In genomic region chr1:77948841-77949424, GRCh38 we compare ENCODE assay signal across 8 cellular contexts. TPM values are rescaled to one million over a fixed set of nuclear protein-coding genes. Genes with fewer than 3 reads are reported as not detected.
A peak's percentile ranks its signal among the peaks of the same experiment; 100 is the strongest.
DNase-seq lines count a peak whose midpoint lies in the region; ATAC-seq and TF ChIP-seq lines count a peak whose summit lies in the region.

No MANE protein-coding gene starts in this region.

- no peak overlapping the region for H2AFZ ChIP-seq in Loucy (ENCODE audit: low read length)

- POLR2A ChIA-PET in activated CD4-positive, alpha-beta T cell treated with anti-CD3 and anti-CD28 coated beads for 36 hours (lab: Charles Lee) = interaction anchor here (0.7 kb wide), 1 partner anchor 25 kb away, joined by 4 read pairs; no protein-coding TSS in a partner anchor

- WGBS in endodermal cell (ENCODE audit: insufficient coverage in 1 of 2, insufficient read length in 1 of 2), 2 experiments = 90% methylated on average over 2 of the region's 2 CpGs; no CpG with 5 or more reads in 1 of the 2 experiments

- peaks cover 64% of the 10 kb centered on the region for H3K36me3 Mint-ChIP-seq in activated CD4-positive, alpha-beta T cell treated with anti-CD3 and anti-CD28 coated beads for 36 hours (ENCODE audit: low read depth)
- peaks cover 64% of the 10 kb centered on the region for H3K36me3 Mint-ChIP-seq in endodermal cell (ENCODE audit: low read depth)

- no peaks in the 10 kb centered on the region for H3K9me3 Mint-ChIP-seq in activated CD4-positive, alpha-beta T cell treated with anti-CD3 and anti-CD28 coated beads for 36 hours (ENCODE audit: low read depth)
- no peaks in the 10 kb centered on the region for H3K9me3 Mint-ChIP-seq in endodermal cell

- peaks cover 36% of the 10 kb centered on the region for H3K4me1 Mint-ChIP-seq in activated CD4-positive, alpha-beta T cell treated with anti-CD3 and anti-CD28 coated beads for 36 hours
- H3K4me1 Mint-ChIP-seq in endodermal cell = no peaks in the 10 kb centered on the region

- peak overlapping the region; percentile 74 for H3K27ac Mint-ChIP-seq in activated CD4-positive, alpha-beta T cell treated with anti-CD3 and anti-CD28 coated beads for 36 hours
- H3K27ac Mint-ChIP-seq in endodermal cell = no peak overlapping the region

- no peaks in the 10 kb centered on the region for H3F3A ChIP-seq in Loucy (ENCODE audit: low read depth)

- no peak overlapping the region for H3K4me3 Mint-ChIP-seq in activated CD4-positive, alpha-beta T cell treated with anti-CD3 and anti-CD28 coated beads for 36 hours
- H3K4me3 Mint-ChIP-seq in endodermal cell = no peak overlapping the region

- peaks cover 6% of the 10 kb centered on the region; the same call in 1 of the 2 replicates for H3K79me2 ChIP-seq in Loucy (ENCODE audit: insufficient read depth, low read length)

- H3K36me3 ChIP-seq in Loucy (ENCODE audit: insufficient read depth, low read length) (peaks cover 96% of the 10 kb centered on the region), endodermal cell (ENCODE audit: control insufficient read depth, insufficient read depth, low read length) (peaks cover 95% of the 10 kb centered on the region)

- H3K9me3 ChIP-seq in Loucy (ENCODE audit: insufficient read depth, low read depth, low read length) = no peaks in the 10 kb centered on the region
- no peaks in the 10 kb centered on the region for H3K9me3 ChIP-seq in endodermal cell (ENCODE audit: control insufficient read depth, low read length)

- H4K20me1 ChIP-seq in Loucy (ENCODE audit: insufficient read depth, low read length, poor library complexity, severe bottlenecking) = peaks cover 52% of the 10 kb centered on the region

- H3K9ac ChIP-seq in Loucy (ENCODE audit: low read depth, low read length, poor library complexity, severe bottlenecking) (no peak overlapping the region), endodermal cell (ENCODE audit: extremely low read depth, low read length, poor library complexity, severe bottlenecking) (no peak overlapping the region)

- no peak overlapping the region for H3K4me3 ChIP-seq in Loucy (ENCODE audit: low read length, poor library complexity, severe bottlenecking)
- no peak overlapping the region for H3K4me3 ChIP-seq in endodermal cell (ENCODE audit: low read length)

- H3K4me1 ChIP-seq in Loucy (ENCODE audit: insufficient read depth, low read length, poor library complexity, severe bottlenecking) = peaks cover 10% of the 10 kb centered on the region
- H3K4me1 ChIP-seq in endodermal cell (ENCODE audit: control insufficient read depth, insufficient read depth, low read length) = no peaks in the 10 kb centered on the region

- intact Hi-C loops in activated CD4-positive, alpha-beta T cell treated with anti-CD3 and anti-CD28 coated beads for 36 hours (cut with DNase I, micrococcal nuclease) = loop anchor here in 1 of 2 experiments (2.0 kb wide), 1 partner anchor 18 kb away; no protein-coding TSS in a partner anchor

- H3K9me2 ChIP-seq in Loucy (replicated peaks; ENCODE audit: low read depth, low read length) = no peaks in the 10 kb centered on the region

- H3K27ac ChIP-seq in endodermal cell (ENCODE audit: low read depth, low read length) = no peak overlapping the region

- H3K4me2 ChIP-seq in Loucy (ENCODE audit: low read depth, low read length, poor library complexity, severe bottlenecking) = no peak overlapping the region

- CTCF ChIA-PET in activated CD4-positive, alpha-beta T cell treated with anti-CD3 and anti-CD28 coated beads for 36 hours (lab: Charles Lee) = no interaction called here

- no peak for ATAC-seq in activated CD4-positive, alpha-beta T cell treated with anti-CD3 and anti-CD28 coated beads for 36 hours

- H3K27me3 Mint-ChIP-seq in activated CD4-positive, alpha-beta T cell treated with anti-CD3 and anti-CD28 coated beads for 36 hours = no peaks in the 10 kb centered on the region
- H3K27me3 Mint-ChIP-seq in endodermal cell (ENCODE audit: insufficient read depth) = no peaks in the 10 kb centered on the region

- TF ChIP-seq CTCF in Loucy (conservative IDR thresholded peaks at IDR 0.05; ENCODE audit: low read length) (peak; percentile 23; the same call in 1 of the 2 replicates), endodermal cell (conservative IDR thresholded peaks at IDR 0.05) (peak; percentile 34)

- DNase-seq in activated CD4-positive, alpha-beta T cell treated with anti-CD3 and anti-CD28 coated beads for 36 hours = no peak
- no peak for DNase-seq in activated CD4-positive, alpha-beta T cell treated with anti-CD3 and anti-CD28 coated beads for 1 hour
- DNase-seq in endodermal cell = no peak
- peak; percentile 39 for DNase-seq in pulmonary artery endothelial cell (ENCODE audit: low read depth, low spot score)
- DNase-seq in nucleus accumbens (lab: John Stamatoyannopoulos, UW) = no peak
- DNase-seq in NOMO-1 (lab: John Stamatoyannopoulos, UW; ENCODE audit: unreplicated experiment in 2 of 2) = no peak
- no peak for DNase-seq in NCI-H345 treated with DMSO at 0.1 percent for 48 hours (lab: John Stamatoyannopoulos, UW; ENCODE audit: unreplicated experiment)

- no peaks in the 10 kb centered on the region for H3K27me3 ChIP-seq in Loucy (ENCODE audit: insufficient read depth, low read length, poor library complexity, severe bottlenecking)
- no peaks in the 10 kb centered on the region for H3K27me3 ChIP-seq in endodermal cell (ENCODE audit: control insufficient read depth, insufficient read depth, low read length, poor library complexity, severe bottlenecking)

RNA-seq across cellular contexts. Expression of gene FUBP1, which starts 29.9 kb away (rescaled TPM):
- total RNA-seq in activated CD4-positive, alpha-beta T cell treated with anti-CD3 and anti-CD28 coated beads for 36 hours = 100 to 1,000 TPM; 240 to 258 TPM
- total RNA-seq in endodermal cell = 100 to 1,000 TPM; 220 to 242 TPM
- polyA plus RNA-seq in endodermal cell (2013, experiment 1 of 2) = 247 TPM
- polyA plus RNA-seq in endodermal cell (2013, experiment 2 of 2) = 226 TPM
- total RNA-seq in pulmonary artery endothelial cell = 155 and 193 TPM in 2 replicates

RNA-seq across cellular contexts. Expression of gene DNAJB4, which starts 55.8 kb away (rescaled TPM):
- total RNA-seq in activated CD4-positive, alpha-beta T cell treated with anti-CD3 and anti-CD28 coated beads for 36 hours = 1 to 10 TPM; 8.8 to 9.8 TPM
- total RNA-seq in endodermal cell (10 to 100 TPM; 16.4 to 38.4 TPM), pulmonary artery endothelial cell (162 and 339 TPM in 2 replicates)
- polyA plus RNA-seq in endodermal cell (2013, experiment 1 of 2) = 18.4 TPM
- polyA plus RNA-seq in endodermal cell (2013, experiment 2 of 2) = 21.3 TPM
